ENCODE assay signal across 8 cellular contexts in the genomic region with DNA sequence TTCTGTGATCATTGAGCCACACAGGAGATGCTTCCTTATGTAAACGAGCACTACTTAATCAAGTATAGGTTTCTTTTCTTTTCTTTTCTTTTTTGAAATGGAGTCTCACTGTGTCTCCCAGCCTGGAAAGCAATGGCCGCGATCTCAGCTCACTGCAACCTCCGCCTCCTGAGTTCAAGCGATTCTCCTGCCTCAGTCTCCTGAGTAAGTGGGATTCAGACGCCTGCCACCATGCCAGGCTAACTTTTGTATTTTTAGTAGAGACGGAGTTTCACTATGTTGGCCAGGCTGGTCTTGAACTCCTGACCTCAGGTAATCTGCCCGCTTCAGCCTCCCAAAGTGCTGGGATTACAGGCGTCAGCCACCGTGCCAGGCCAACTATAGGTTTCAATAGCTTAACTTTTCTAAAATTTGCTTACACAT. TPM values are rescaled to one million over a fixed set of nuclear protein-coding genes. Genes with fewer than 3 reads are reported as not detected.
A peak's percentile ranks its signal among the peaks of the same experiment; 100 is the strongest.
DNase-seq lines count a peak whose midpoint lies in the region; ATAC-seq and TF ChIP-seq lines count a peak whose summit lies in the region.
"Not testable (repeated sequence)": the region's sequence is repeated elsewhere in the genome, so short reads cannot be mapped to it uniquely, and the experiment has no call there.

No MANE protein-coding gene starts in this region.

- H3K4me1 Mint-ChIP-seq in IgD-negative memory B cell: peaks cover 34 to 45% (median 43%) of the 10 kb centered on the region in 3 donors
- H3K4me1 Mint-ChIP-seq in activated CD4-positive, alpha-beta T cell treated with anti-CD3 and anti-CD28 coated beads, Interleukin-2, amount 10 ng/mL, durations not matched to agents 24 days and 14 days: peaks cover 36% of the 10 kb centered on the region

- not testable (repeated sequence) for H3K4me1 ChIP-seq in mucosa of rectum (ENCODE audit: control insufficient read depth in 2 of 2, insufficient read depth in 2 of 2, low read length in 2 of 2)
- peaks cover 0 to 33% (median 11%) of the 10 kb centered on the region in 4 donors for H3K4me1 ChIP-seq in stomach

- H3K4me3 ChIP-seq in GM08714 (ENCODE audit: low read length) (peak overlapping the region; percentile 59), mucosa of rectum (ENCODE audit: low read length in 2 of 2) (peak overlapping the region; percentile 11 to 56), stomach (peak overlapping the region in 2 of 4 donors; percentile 9 to 18)

- intact Hi-C loops in activated CD4-positive, alpha-beta T cell treated with anti-CD3 and anti-CD28 coated beads, Interleukin-2, amount 10 ng/mL, durations not matched to agents 24 days and 14 days (cut with micrococcal nuclease): loop anchor here (1.0 to 5.0 kb wide), 9 partner anchors 15 to 116 kb away; partner anchors contain the start of gene MBNL1
- intact Hi-C loops in stomach (cut with DNase I; ENCODE audit: low total_unique reads): not testable (repeated sequence)

- ATAC-seq in GM19452 (IDR thresholded peaks at IDR 0.05; ENCODE audit: unreplicated experiment) (peak; percentile 13), HG02884 (IDR thresholded peaks at IDR 0.05; ENCODE audit: unreplicated experiment) (peak; percentile 27)
- ATAC-seq in activated naive CD4-positive, alpha-beta T cell treated with anti-CD3 and anti-CD28 coated beads, Interleukin-2, amount 50 U/mL, for 72 hours: peak; percentile 17 to 53

- not testable (repeated sequence) for TF ChIP-seq POLR2A in stomach (IDR thresholded peaks at IDR 0.05)

- not testable (repeated sequence) for TF ChIP-seq CTCF in stomach (IDR thresholded peaks at IDR 0.05)

- H3K27me3 ChIP-seq in mucosa of rectum (ENCODE audit: control insufficient read depth in 2 of 2, insufficient read depth in 2 of 2, low read length in 2 of 2); stomach: not testable (repeated sequence)

- H3K27ac ChIP-seq in mucosa of rectum (ENCODE audit: low read depth in 2 of 2, low read length in 2 of 2) (peak overlapping the region; percentile 9 to 39), stomach (peak overlapping the region in 4 of 5 donors; percentile 57 to 74 (median 66))

- not testable (repeated sequence) for TF ChIP-seq EP300 in stomach (IDR thresholded peaks at IDR 0.05)

- H3K9me3 Mint-ChIP-seq in IgD-negative memory B cell; activated CD4-positive, alpha-beta T cell treated with anti-CD3 and anti-CD28 coated beads, Interleukin-2, amount 10 ng/mL, durations not matched to agents 24 days and 14 days; activated naive CD4-positive, alpha-beta T cell treated with anti-CD3 and anti-CD28 coated beads, Interleukin-2, amount 50 U/mL, for 72 hours: not testable (repeated sequence)

- H3K4me3 Mint-ChIP-seq in IgD-negative memory B cell: peak overlapping the region; percentile 81 to 93 (median 91)
- H3K4me3 Mint-ChIP-seq in activated CD4-positive, alpha-beta T cell treated with anti-CD3 and anti-CD28 coated beads, Interleukin-2, amount 10 ng/mL, durations not matched to agents 24 days and 14 days: peak overlapping the region; percentile 88

- H3K27ac Mint-ChIP-seq in IgD-negative memory B cell: peak overlapping the region; percentile 5 to 96 (median 94)
- peak overlapping the region; percentile 92 for H3K27ac Mint-ChIP-seq in activated CD4-positive, alpha-beta T cell treated with anti-CD3 and anti-CD28 coated beads, Interleukin-2, amount 10 ng/mL, durations not matched to agents 24 days and 14 days
- peak overlapping the region; percentile 86 to 99 for H3K27ac Mint-ChIP-seq in activated naive CD4-positive, alpha-beta T cell treated with anti-CD3 and anti-CD28 coated beads, Interleukin-2, amount 50 U/mL, for 72 hours

- DNase-seq in activated CD4-positive, alpha-beta T cell treated with anti-CD3 and anti-CD28 coated beads, Interleukin-2, amount 10 ng/mL, durations not matched to agents 24 days and 14 days: peak; percentile 82
- not testable (repeated sequence) for DNase-seq in activated naive CD4-positive, alpha-beta T cell treated with anti-CD3 and anti-CD28 coated beads, Interleukin-2, amount 50 U/mL, for 72 hours (ENCODE audit: low spot score in 2 of 2); stomach

- not testable (repeated sequence) for H3K36me3 ChIP-seq in mucosa of rectum (ENCODE audit: control insufficient read depth in 2 of 2, insufficient read depth in 2 of 2, low read length in 2 of 2); stomach

- 67 to 86% (median 78%) methylated on average over 10 of the region's 10 CpGs for WGBS in stomach, 5 donors

- peak overlapping the region in 1 of 2 donors; percentile 43 for H3K9ac ChIP-seq in mucosa of rectum (ENCODE audit: low read depth in 1 of 2, low read length in 2 of 2)

- H3K36me3 Mint-ChIP-seq in IgD-negative memory B cell; activated CD4-positive, alpha-beta T cell treated with anti-CD3 and anti-CD28 coated beads, Interleukin-2, amount 10 ng/mL, durations not matched to agents 24 days and 14 days (ENCODE audit: low read depth): not testable (repeated sequence)
- peaks cover 15 to 16% of the 10 kb centered on the region in 2 donors for H3K36me3 Mint-ChIP-seq in activated naive CD4-positive, alpha-beta T cell treated with anti-CD3 and anti-CD28 coated beads, Interleukin-2, amount 50 U/mL, for 72 hours

- not testable (repeated sequence) for H3K27me3 Mint-ChIP-seq in IgD-negative memory B cell; activated CD4-positive, alpha-beta T cell treated with anti-CD3 and anti-CD28 coated beads, Interleukin-2, amount 10 ng/mL, durations not matched to agents 24 days and 14 days

- H3K9me3 ChIP-seq in mucosa of rectum (ENCODE audit: control insufficient read depth in 2 of 2, low read length in 2 of 2); stomach: not testable (repeated sequence)

RNA-seq across cellular contexts. Expression of gene MBNL1, which starts 25.0 kb away (rescaled TPM):
- 200 TPM for polyA plus RNA-seq in IgD-negative memory B cell
- 296 and 298 TPM in 2 replicates for total RNA-seq in activated CD4-positive, alpha-beta T cell treated with anti-CD3 and anti-CD28 coated beads, Interleukin-2, amount 10 ng/mL, durations not matched to agents 24 days and 14 days
- total RNA-seq in activated naive CD4-positive, alpha-beta T cell treated with anti-CD3 and anti-CD28 coated beads, Interleukin-2, amount 50 U/mL, for 72 hours: 100 to 1,000 TPM; 406 to 425 TPM
- total RNA-seq in stomach: 100 to 1,000 TPM in 4 of 5 donors, 10 to 100 TPM in 1; 95.0 to 379 (median 325) TPM
- polyA plus RNA-seq in stomach: 10 to 100 TPM; 25.7 to 39.3 (median 29.2) TPM
